Comparison of ENCODE assay signal across 28 cellular contexts in genomic region chr12:20382117-20382516, GRCh38. TPM values are rescaled to one million over a fixed set of nuclear protein-coding genes. Genes with fewer than 3 reads are reported as not detected.
"Had no signal": no experiment of that assay in that cellular context is flagged by ENCODE, and none has a peak within 500 bp of the region (broad histone marks: within the 10 kb centered on the region; RNA-seq: fewer than 3 reads in every experiment).

No MANE protein-coding gene starts in this region.

- H3K27ac ChIP-seq: esophagus squamous epithelium, hepatocyte, lower lobe of right lung, neural progenitor cell, right lobe of liver, skin epidermis, upper lobe of left lung, vagina had no signal

- FAIRE-seq: frontal cortex had no signal

- H3K36me3 ChIP-seq: esophagus squamous epithelium, lower lobe of right lung, neural progenitor cell, right lobe of liver, thoracic aorta, upper lobe of left lung, vagina had no signal

- ATAC-seq: lower lobe of right lung; natural killer cell; right lobe of liver; stimulated activated naive CD8-positive, alpha-beta T cell treated with anti-CD3 and anti-CD28 coated beads, Interleukin-15, Interleukin-2, amounts not matched to agents 100 U/mL and 50 U/mL, for 24 hours; T-helper 17 cell had no signal

- H3K27me3 ChIP-seq: esophagus squamous epithelium, hepatocyte, neural progenitor cell, right lobe of liver, upper lobe of left lung, vagina had no signal

- H3K9me3 ChIP-seq: esophagus squamous epithelium, lower lobe of right lung, right lobe of liver, thoracic aorta, upper lobe of left lung, vagina had no signal

- H3K4me3 ChIP-seq: esophagus squamous epithelium, hepatocyte, lower lobe of right lung, neural progenitor cell, right lobe of liver, skin epidermis, upper lobe of left lung, vagina had no signal

- DNase-seq: activated CD4-positive, alpha-beta memory T cell treated with anti-CD3 and anti-CD28 coated beads, Interleukin-2, amount 10 ng/mL, durations not matched to agents 7 days and 5 days; activated CD4-positive, alpha-beta T cell treated with anti-CD3 and anti-CD28 coated beads, Interleukin-2, amount 10 ng/mL, durations not matched to agents 7 days and 5 days; activated CD4-positive, CD25-positive, alpha-beta regulatory T cell treated with anti-CD3 and anti-CD28 coated beads, Interleukin-2, amount 50 U/mL, for 72 hours; activated CD8-positive, alpha-beta memory T cell treated with anti-CD3 and anti-CD28 coated beads, Interleukin-2, amount 50 U/mL, for 48 hours; activated gamma-delta T cell treated with Interleukin-2 at 50 U/mL for 16 hours; activated naive CD4-positive, alpha-beta T cell treated with anti-CD3 and anti-CD28 coated beads, Interleukin-2, amount 50 U/mL, for 16 hours; activated T-cell treated with anti-CD3 and anti-CD28 coated beads, Interleukin-2, amount 50 U/mL, for 24 hours; amniotic stem cell; caudate nucleus; esophagus squamous epithelium; islet precursor cell; lower lobe of right lung; mesenchymal stem cell; natural killer cell; occipital lobe; right lobe of liver; stimulated activated CD4-positive, alpha-beta T cell treated with anti-CD3 and anti-CD28 coated beads, Interleukin-12 subunit alpha, Interleukin-12 subunit beta, amount 100 ng/mL, for 4 hours; stimulated activated CD4-positive, alpha-beta T cell treated with anti-CD3 and anti-CD28 coated beads, Interleukin-4, amount 100 ng/mL, for 1 hour; stimulated activated naive CD8-positive, alpha-beta T cell treated with anti-CD3 and anti-CD28 coated beads, Interleukin-15, Interleukin-2, amounts not matched to agents 100 U/mL and 50 U/mL, for 24 hours; T-helper 17 cell; T1000; upper lobe of left lung had no signal

- H3K4me1 ChIP-seq: esophagus squamous epithelium, lower lobe of right lung, neural progenitor cell, right lobe of liver, upper lobe of left lung, vagina had no signal

- H3K9ac ChIP-seq: neural progenitor cell had no signal

- H3K4me2 ChIP-seq: hepatocyte, neural progenitor cell had no signal

RNA-seq across cellular contexts. Expression of gene PDE3A, which starts 13.8 kb away (rescaled TPM):
- total RNA-seq: activated CD4-positive, alpha-beta memory T cell treated with anti-CD3 and anti-CD28 coated beads, Interleukin-2, amount 10 ng/mL, durations not matched to agents 7 days and 5 days; activated CD4-positive, alpha-beta T cell treated with anti-CD3 and anti-CD28 coated beads, Interleukin-2, amount 10 ng/mL, durations not matched to agents 7 days and 5 days had no signal
